Comparison of ENCODE assay signal across 7 cellular contexts in genomic region chr2:47344890-47345583, GRCh38. TPM values are rescaled to one million over a fixed set of nuclear protein-coding genes. Genes with fewer than 3 reads are reported as not detected.
DNase-seq lines count a peak whose midpoint lies in the region; ATAC-seq and TF ChIP-seq lines count a peak whose summit lies in the region.

No MANE protein-coding gene starts in this region.

- no peaks in the 10 kb centered on the region for H3K9me3 Mint-ChIP-seq in endothelial cell (ENCODE audit: unreplicated experiment)
- H3K9me3 Mint-ChIP-seq in activated CD4-positive, alpha-beta memory T cell treated with anti-CD3 and anti-CD28 coated beads for 36 hours: no peaks in the 10 kb centered on the region
- no peaks in the 10 kb centered on the region for H3K9me3 Mint-ChIP-seq in activated naive CD8-positive, alpha-beta T cell treated with anti-CD3 and anti-CD28 coated beads for 36 hours

- H3K79me2 ChIP-seq in OCI-LY3 (ENCODE audit: low read length): no peaks in the 10 kb centered on the region

- H3K9me3 ChIP-seq in OCI-LY3 (ENCODE audit: insufficient read depth, low read length) (no peaks in the 10 kb centered on the region), lung (ENCODE audit: control insufficient read depth in 2 of 2, insufficient read depth in 1 of 2, low read length in 1 of 2) (no peaks in the 10 kb centered on the region), upper lobe of right lung (no peaks in the 10 kb centered on the region)

- intact Hi-C loops in upper lobe of right lung (cut with DNase I): no loop called here
- intact Hi-C loops in activated CD4-positive, alpha-beta memory T cell treated with anti-CD3 and anti-CD28 coated beads for 36 hours (cut with micrococcal nuclease): no loop called here

- H4K20me1 ChIP-seq in OCI-LY3 (ENCODE audit: insufficient read depth, low read length): no peaks in the 10 kb centered on the region

- H3K4me1 Mint-ChIP-seq in endothelial cell (ENCODE audit: unreplicated experiment): peaks cover 30% of the 10 kb centered on the region
- H3K4me1 Mint-ChIP-seq in activated CD4-positive, alpha-beta memory T cell treated with anti-CD3 and anti-CD28 coated beads for 36 hours (ENCODE audit: low read depth): peaks cover 10% of the 10 kb centered on the region
- H3K4me1 Mint-ChIP-seq in activated naive CD8-positive, alpha-beta T cell treated with anti-CD3 and anti-CD28 coated beads for 36 hours: peaks cover 9% of the 10 kb centered on the region

- DNase-seq in HT1080 (ENCODE audit: low read depth) (peak; percentile 56), endothelial cell (ENCODE audit: low spot score) (peak; percentile 87), lung (ENCODE audit: low spot score) (peak; percentile 84), upper lobe of right lung (peak; percentile 84)
- DNase-seq in activated CD4-positive, alpha-beta memory T cell treated with anti-CD3 and anti-CD28 coated beads for 36 hours: no peak
- DNase-seq in activated naive CD8-positive, alpha-beta T cell treated with anti-CD3 and anti-CD28 coated beads for 36 hours: no peak

- CTCF ChIA-PET in activated CD4-positive, alpha-beta memory T cell treated with anti-CD3 and anti-CD28 coated beads for 36 hours (lab: Charles Lee): interaction anchor here (0.6 to 1.2 kb wide), 3 partner anchors 10 to 38 kb away, joined by 3 to 4 read pairs (median 4); no protein-coding TSS in a partner anchor

- H3K4me1 ChIP-seq in OCI-LY3 (ENCODE audit: low read length) (peaks cover 11% of the 10 kb centered on the region), lung (ENCODE audit: control insufficient read depth in 2 of 2, insufficient read depth in 2 of 2, low read length in 2 of 2) (peaks cover 0 to 1% of the 10 kb centered on the region in 2 donors), upper lobe of right lung (peaks cover 6% of the 10 kb centered on the region)

- 2 to 6% methylated on average over 13 of the region's 13 CpGs for WGBS in lung, 2 donors

- H3K36me3 Mint-ChIP-seq in endothelial cell (ENCODE audit: low read depth, unreplicated experiment): peaks cover 9% of the 10 kb centered on the region
- H3K36me3 Mint-ChIP-seq in activated CD4-positive, alpha-beta memory T cell treated with anti-CD3 and anti-CD28 coated beads for 36 hours: no peaks in the 10 kb centered on the region
- no peaks in the 10 kb centered on the region for H3K36me3 Mint-ChIP-seq in activated naive CD8-positive, alpha-beta T cell treated with anti-CD3 and anti-CD28 coated beads for 36 hours

- peak overlapping the region; percentile 100 for H3K27ac Mint-ChIP-seq in endothelial cell (ENCODE audit: unreplicated experiment)
- H3K27ac Mint-ChIP-seq in activated CD4-positive, alpha-beta memory T cell treated with anti-CD3 and anti-CD28 coated beads for 36 hours: no peak overlapping the region
- H3K27ac Mint-ChIP-seq in activated naive CD8-positive, alpha-beta T cell treated with anti-CD3 and anti-CD28 coated beads for 36 hours: no peak overlapping the region

- POLR2A ChIA-PET in activated CD4-positive, alpha-beta memory T cell treated with anti-CD3 and anti-CD28 coated beads for 36 hours (lab: Charles Lee): no interaction called here

- peaks cover 7% of the 10 kb centered on the region for H3K27me3 Mint-ChIP-seq in endothelial cell (ENCODE audit: unreplicated experiment)
- peaks cover 22% of the 10 kb centered on the region for H3K27me3 Mint-ChIP-seq in activated CD4-positive, alpha-beta memory T cell treated with anti-CD3 and anti-CD28 coated beads for 36 hours
- peaks cover 26% of the 10 kb centered on the region for H3K27me3 Mint-ChIP-seq in activated naive CD8-positive, alpha-beta T cell treated with anti-CD3 and anti-CD28 coated beads for 36 hours

- no peak overlapping the region for H3K27ac ChIP-seq in OCI-LY3 (ENCODE audit: low read length)
- peak overlapping the region; percentile 66 to 85 for H3K27ac ChIP-seq in lung (ENCODE audit: low read depth in 1 of 2, low read length in 1 of 2)
- peak overlapping the region; percentile 86 for H3K27ac ChIP-seq in upper lobe of right lung

- peak overlapping the region; percentile 80 for H2AFZ ChIP-seq in OCI-LY3 (ENCODE audit: low read depth, low read length)

- H3K36me3 ChIP-seq in OCI-LY3 (replicated peaks; ENCODE audit: low read depth, low read length): no peaks in the 10 kb centered on the region
- H3K36me3 ChIP-seq in lung (ENCODE audit: control insufficient read depth in 2 of 2, insufficient read depth in 2 of 2, low read length in 2 of 2): no peaks in the 10 kb centered on the region
- H3K36me3 ChIP-seq in upper lobe of right lung: no peaks in the 10 kb centered on the region

- TF ChIP-seq CTCF in OCI-LY3 (IDR thresholded peaks at IDR 0.05; ENCODE audit: low read depth, low read length): no peak
- TF ChIP-seq CTCF in endothelial cell (IDR thresholded peaks at IDR 0.05; ENCODE audit: unreplicated experiment): no peak
- TF ChIP-seq CTCF in lung (IDR thresholded peaks at IDR 0.05; ENCODE audit: control extremely low read depth, extremely low read depth): no peak
- peak; percentile 37 for TF ChIP-seq CTCF in upper lobe of right lung (IDR thresholded peaks at IDR 0.05)

- ATAC-seq in lung (ENCODE audit: insufficient read depth, low FRiP score) (peak; percentile 86), upper lobe of right lung (peak; percentile 98)

- H3K9ac ChIP-seq in OCI-LY3 (ENCODE audit: low read length): peak overlapping the region; percentile 19; the same call in 1 of the 2 replicates

- peak overlapping the region; percentile 71 for H3K4me3 ChIP-seq in OCI-LY3 (ENCODE audit: low read length)
- H3K4me3 ChIP-seq in lung: no peak overlapping the region
- peak overlapping the region; percentile 44 for H3K4me3 ChIP-seq in upper lobe of right lung

- peaks cover 17% of the 10 kb centered on the region for H3K27me3 ChIP-seq in OCI-LY3 (ENCODE audit: low read depth, low read length)
- no peaks in the 10 kb centered on the region for H3K27me3 ChIP-seq in lung (ENCODE audit: control insufficient read depth, insufficient read depth)
- H3K27me3 ChIP-seq in upper lobe of right lung: no peaks in the 10 kb centered on the region

- H3K4me2 ChIP-seq in OCI-LY3 (ENCODE audit: low read length): peak overlapping the region; percentile 74

- peak overlapping the region; percentile 93 for H3K4me3 Mint-ChIP-seq in endothelial cell (ENCODE audit: unreplicated experiment)
- no peak overlapping the region for H3K4me3 Mint-ChIP-seq in activated CD4-positive, alpha-beta memory T cell treated with anti-CD3 and anti-CD28 coated beads for 36 hours
- no peak overlapping the region for H3K4me3 Mint-ChIP-seq in activated naive CD8-positive, alpha-beta T cell treated with anti-CD3 and anti-CD28 coated beads for 36 hours

RNA-seq across cellular contexts. Expression of gene EPCAM, which starts 24.1 kb away (rescaled TPM):
- not detected in 2 replicates for total RNA-seq in HT1080 (2014; rRNA removed; shearing (Covaris generic))
- 0.15 TPM in 1 of 2 replicates, not detected in the other for polyA plus RNA-seq in HT1080 (2015; cell fraction: cytosol; rRNA removed)
- polyA plus RNA-seq in HT1080 (2015; cell fraction: nucleus; rRNA removed): 0.07 TPM in 1 of 2 replicates, not detected in the other
- total RNA-seq in endothelial cell (ENCODE audit: unreplicated experiment) (54.6 TPM), lung (100 to 1,000 TPM; 127 to 216 TPM), upper lobe of right lung (119 TPM)
- 100 to 1,000 TPM in 1 of 2 donors, 10 to 100 TPM in 1; 99.2 to 150 TPM for polyA plus RNA-seq in lung
- under 1 TPM; 0.57 to 0.63 TPM for total RNA-seq in activated CD4-positive, alpha-beta memory T cell treated with anti-CD3 and anti-CD28 coated beads for 36 hours
- 1 to 10 TPM in 1 of 2 experiments, under 1 TPM in 1; 0.46 to 1.0 TPM for total RNA-seq in activated naive CD8-positive, alpha-beta T cell treated with anti-CD3 and anti-CD28 coated beads for 36 hours

RNA-seq across cellular contexts. Expression of gene MSH2, which starts 57.9 kb away (rescaled TPM):
- total RNA-seq in HT1080 (2014; rRNA removed; shearing (Covaris generic)): 52.3 and 53.8 TPM in 2 replicates
- polyA plus RNA-seq in HT1080 (2015; cell fraction: cytosol; rRNA removed): 23.8 and 28.2 TPM in 2 replicates
- 48.1 and 56.1 TPM in 2 replicates for polyA plus RNA-seq in HT1080 (2015; cell fraction: nucleus; rRNA removed)
- 56.5 TPM for total RNA-seq in endothelial cell (ENCODE audit: unreplicated experiment)
- total RNA-seq in lung: 10 to 100 TPM; 12.9 to 44.9 TPM
- 1 to 10 TPM; 6.4 to 8.1 TPM for polyA plus RNA-seq in lung
- 13.3 TPM for total RNA-seq in upper lobe of right lung
- 10 to 100 TPM; 57.0 to 59.1 TPM for total RNA-seq in activated CD4-positive, alpha-beta memory T cell treated with anti-CD3 and anti-CD28 coated beads for 36 hours
- 10 to 100 TPM; 74.5 to 75.2 TPM for total RNA-seq in activated naive CD8-positive, alpha-beta T cell treated with anti-CD3 and anti-CD28 coated beads for 36 hours

Comparison
In these comparisons a context has a peak if more than half of its experiments do, and no peak if none do; other contexts are left out.
1. DNase-seq: peak in HT1080 (single experiment), endothelial cell (single experiment), lung (single experiment) and upper lobe of right lung (single experiment); none in activated CD4-positive, alpha-beta memory T cell treated with anti-CD3 and anti-CD28 coated beads for 36 hours (single experiment) and activated naive CD8-positive, alpha-beta T cell treated with anti-CD3 and anti-CD28 coated beads for 36 hours (single experiment).
2. RNA of gene EPCAM, which starts 24.1 kb away (total RNA-seq): 127 to 216 TPM in lung, 119 TPM in upper lobe of right lung (single experiment) and 54.6 TPM in endothelial cell (single experiment); 0.46 to 1.0 TPM in activated naive CD8-positive, alpha-beta T cell treated with anti-CD3 and anti-CD28 coated beads for 36 hours, 0.57 to 0.63 TPM in activated CD4-positive, alpha-beta memory T cell treated with anti-CD3 and anti-CD28 coated beads for 36 hours and not detected in HT1080; every median in the first group is over 10 times any median in the second.